18 cellular contexts compared by ENCODE assay signal in the genomic region with DNA sequence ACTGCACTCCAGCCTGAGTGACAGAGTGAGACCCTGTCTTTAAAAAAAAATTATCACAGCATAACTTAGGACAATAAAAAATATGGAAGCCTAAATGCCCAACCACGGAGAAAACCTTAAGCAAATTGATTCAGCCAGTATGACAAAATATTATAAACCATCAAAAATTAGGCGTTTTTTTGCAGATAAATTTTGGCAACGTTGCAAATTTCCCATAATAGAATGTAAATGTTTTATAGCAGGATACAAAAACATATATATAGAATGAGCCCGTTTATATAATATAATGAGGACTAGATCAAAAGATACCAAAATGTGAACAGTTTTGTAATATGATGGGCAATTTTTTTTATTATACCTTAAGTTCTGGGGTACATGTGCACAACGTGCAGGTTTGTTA. TPM values are rescaled to one million over a fixed set of nuclear protein-coding genes. Genes with fewer than 3 reads are reported as not detected.
DNase-seq lines count a peak whose midpoint lies in the region; ATAC-seq, FAIRE-seq and TF ChIP-seq lines count a peak whose summit lies in the region.
"Had no signal": no experiment of that assay in that cellular context is flagged by ENCODE, and none has a peak within 500 bp of the region (broad histone marks: within the 10 kb centered on the region; RNA-seq: fewer than 3 reads in every experiment).

No MANE protein-coding gene starts in this region.

- in situ Hi-C loops in HepG2 (cut with HindIII; ENCODE audit: extremely low pct_ligation_motif_present, low pct_unique_long_range_greater_than_20kb): no loop called here
- in situ Hi-C loops in K562 (cut with MboI): no loop called here

- H3K4me1 ChIP-seq in HepG2 (ENCODE audit: insufficient read depth, low read length) (no peaks in the 10 kb centered on the region), right lobe of liver (no peaks in the 10 kb centered on the region), K562 (replicated peaks in 1 of 2; ENCODE audit: control insufficient read depth in 2 of 2, insufficient read depth in 2 of 2, low read length in 2 of 2) (no peaks in the 10 kb centered on the region), A673 (ENCODE audit: insufficient read depth, low read length, poor library complexity, severe bottlenecking) (no peaks in the 10 kb centered on the region)
- H3K4me1 ChIP-seq: Caco-2 had no signal

- intact Hi-C loops in HepG2 (cut with micrococcal nuclease; ENCODE audit: unreplicated experiment) (no loop called here), right lobe of liver (cut with DNase I) (no loop called here), K562 (cut with micrococcal nuclease) (no loop called here), A673 (cut with micrococcal nuclease; ENCODE audit: unreplicated experiment) (no loop called here)

- H3K79me2 ChIP-seq in HepG2 (ENCODE audit: insufficient read depth, low read length): no peaks in the 10 kb centered on the region
- no peaks in the 10 kb centered on the region for H3K79me2 ChIP-seq in K562 (ENCODE audit: control insufficient read depth, insufficient read depth, low read length)

- no peaks in the 10 kb centered on the region for H3K9me1 ChIP-seq in K562 (ENCODE audit: control insufficient read depth, insufficient read depth, low read length)

- FAIRE-seq in HepG2 (lab: Jason Lieb, UNC) (no peak), K562 (lab: Jason Lieb, UNC) (no peak)
- FAIRE-seq: D721Med, G401.6, GM12891, GM19239 had no signal

- H2AFZ ChIP-seq in HepG2 (ENCODE audit: low read length) (no peak overlapping the region), K562 (ENCODE audit: low read depth, low read length) (no peak overlapping the region)

- DNase-seq in HepG2 (ENCODE audit: low spot score) (no peak), right lobe of liver (no peak), K562 (ENCODE audit: extremely low read depth in 1 of 4, low spot score in 3 of 4) (no peak), NOMO-1 treated with dmso at 0.1 percent for 144 hours (lab: John Stamatoyannopoulos, UW; ENCODE audit: unreplicated experiment) (no peak), A673 (ENCODE audit: low spot score) (no peak)
- DNase-seq: AML-193; Caco-2; Calu3; CD4-positive, alpha-beta T cell; CD8-positive, alpha-beta T cell; GF-D8 had no signal

- ATAC-seq in HepG2 (no peak), right lobe of liver (no peak), K562 (no peak)
- ATAC-seq: CD8-positive, alpha-beta T cell had no signal

- no peak overlapping the region for H3K27ac ChIP-seq in HepG2 (ENCODE audit: extremely low read length, insufficient read depth, low read length)
- H3K27ac ChIP-seq in right lobe of liver: no peak overlapping the region
- H3K27ac ChIP-seq in K562 (ENCODE audit: extremely low read depth, low read depth, low read length): no peak overlapping the region
- H3K27ac ChIP-seq in A673 (ENCODE audit: low read depth, low read length, poor library complexity, severe bottlenecking): no peak overlapping the region
- H3K27ac ChIP-seq: 22Rv1; BLaER1 treated with 17β-estradiol and CSF1 and Interleukin-3, amounts not matched to agents 10 nM and 100 nM; C4-2B had no signal

- peaks cover 0 to 3% of the 10 kb centered on the region in 2 experiments; a peak in 1 of 5 replicates for H3K27me3 ChIP-seq in HepG2 (ENCODE audit: control insufficient read depth in 1 of 2, insufficient read depth in 2 of 2, low read length in 2 of 2)
- H3K27me3 ChIP-seq in right lobe of liver: no peaks in the 10 kb centered on the region
- H3K27me3 ChIP-seq in K562 (ENCODE audit: control insufficient read depth in 2 of 2, insufficient read depth in 2 of 2, low read length in 2 of 2): no peaks in the 10 kb centered on the region
- peaks cover 16% of the 10 kb centered on the region for H3K27me3 ChIP-seq in A673 (replicated peaks; ENCODE audit: insufficient read depth, low read depth, low read length, poor library complexity)
- H3K27me3 ChIP-seq: BLaER1 treated with 17β-estradiol and CSF1 and Interleukin-3, amounts not matched to agents 10 nM and 100 nM had no signal

- TF ChIP-seq RAD21 in HepG2 (CRISPR knock-in tag; IDR thresholded peaks at IDR 0.05): no peak
- no peak for TF ChIP-seq RAD21 in K562 (CRISPR knock-in tag; conservative IDR thresholded peaks at IDR 0.05 in 1 of 2, IDR thresholded peaks at IDR 0.05 in 1 of 2)

- H3K9me3 ChIP-seq in HepG2 (ENCODE audit: low read length) (no peaks in the 10 kb centered on the region), right lobe of liver (no peaks in the 10 kb centered on the region), K562 (replicated peaks; ENCODE audit: control insufficient read depth, insufficient read depth, low read depth, low read length) (no peaks in the 10 kb centered on the region), A673 (ENCODE audit: low read depth, low read length, poor library complexity, severe bottlenecking) (no peaks in the 10 kb centered on the region)
- H3K9me3 ChIP-seq: Caco-2 had no signal

- H3K9ac ChIP-seq in HepG2 (ENCODE audit: insufficient read depth, low read depth, low read length) (no peak overlapping the region), K562 (ENCODE audit: insufficient read depth in 1 of 2, low read depth in 2 of 2, low read length in 2 of 2) (no peak overlapping the region)
- H3K9ac ChIP-seq: BLaER1 treated with 17β-estradiol and CSF1 and Interleukin-3, amounts not matched to agents 10 nM and 100 nM had no signal

- no TSS peak for BruUV-seq in HepG2 (replicated peaks; lab: Mats Ljungman, UMichigan)
- BruUV-seq in K562 (replicated peaks; lab: Mats Ljungman, UMichigan): no TSS peak
- no TSS peak for BruUV-seq in A673 (replicated peaks; lab: Mats Ljungman, UMichigan)

- POLR2A ChIA-PET in HepG2 (lab: Yijun Ruan, JAX): no interaction called here
- POLR2A ChIA-PET in K562 (lab: Yijun Ruan, JAX): no interaction called here
- POLR2A ChIA-PET in A673 (lab: Charles Lee; ENCODE audit: low non-redundant PET): no interaction called here

- TF ChIP-seq EP300 in HepG2 (IDR thresholded peaks at IDR 0.05; ENCODE audit: low read depth in 2 of 2, low read length in 2 of 2) (no peak), HepG2 (CRISPR knock-in tag; IDR thresholded peaks at IDR 0.05; ENCODE audit: borderline replicate concordance) (no peak), K562 (IDR thresholded peaks at IDR 0.05; ENCODE audit: low read length) (no peak)

- H3K4me3 ChIP-seq in HepG2 (replicated peaks in 1 of 3; ENCODE audit: insufficient read depth in 1 of 3, low read depth in 2 of 3, low read length in 3 of 3) (no peak overlapping the region), right lobe of liver (no peak overlapping the region), K562 (no peak overlapping the region), A673 (ENCODE audit: low read depth, low read length, poor library complexity, severe bottlenecking) (no peak overlapping the region)
- H3K4me3 ChIP-seq: BLaER1 treated with 17β-estradiol and CSF1 and Interleukin-3, amounts not matched to agents 10 nM and 100 nM had no signal

- CTCF ChIA-PET in HepG2 (lab: Yijun Ruan, JAX; ENCODE audit: low intra/inter-chr PET ratio, low total read pairs) (no interaction called here), K562 (lab: Yijun Ruan, JAX; ENCODE audit: low intra/inter-chr PET ratio) (no interaction called here), A673 (lab: Charles Lee) (no interaction called here)

- no peak for TF ChIP-seq POLR2A in HepG2 (IDR thresholded peaks at IDR 0.05; ENCODE audit: insufficient read depth in 1 of 2, low read depth in 2 of 2, low read length in 2 of 2)
- TF ChIP-seq POLR2A in right lobe of liver (IDR thresholded peaks at IDR 0.05): no peak
- no peak for TF ChIP-seq POLR2A in K562 (conservative IDR thresholded peaks at IDR 0.05)

- no peaks in the 10 kb centered on the region for H3K36me3 ChIP-seq in HepG2 (replicated peaks in 1 of 2; ENCODE audit: control insufficient read depth in 1 of 2, insufficient read depth in 2 of 2, low read length in 2 of 2)
- no peaks in the 10 kb centered on the region for H3K36me3 ChIP-seq in right lobe of liver
- H3K36me3 ChIP-seq in K562 (ENCODE audit: control insufficient read depth, insufficient read depth, low read length): no peaks in the 10 kb centered on the region
- H3K36me3 ChIP-seq in A673 (ENCODE audit: insufficient read depth, low read length, poor library complexity, severe bottlenecking): no peaks in the 10 kb centered on the region
- H3K36me3 ChIP-seq: BLaER1 treated with 17β-estradiol and CSF1 and Interleukin-3, amounts not matched to agents 10 nM and 100 nM had no signal

- TF ChIP-seq CTCF in HepG2 (CRISPR knock-in tag; IDR thresholded peaks at IDR 0.05) (no peak), right lobe of liver (IDR thresholded peaks at IDR 0.05) (no peak), K562 (IDR thresholded peaks at IDR 0.05 in 2 of 3, conservative IDR thresholded peaks at IDR 0.05 in 1 of 3; ENCODE audit: insufficient read depth in 2 of 3, low read depth in 1 of 3, low read length in 3 of 3) (no peak), A673 (conservative IDR thresholded peaks at IDR 0.05; ENCODE audit: low read depth, low read length) (no peak)

- 2% methylated on average over 5 of the region's 5 CpGs for WGBS in HepG2 (ENCODE audit: low lambda C conversion rate)
- WGBS in right lobe of liver (ENCODE audit: insufficient coverage, low coverage, low lambda C conversion rate, missing lambda C conversion rate): 63% methylated on average over 5 of the region's 5 CpGs
- 0% methylated on average over 5 of the region's 5 CpGs for WGBS in K562 (ENCODE audit: insufficient coverage, low coverage, missing lambda C conversion rate)

- no peaks in the 10 kb centered on the region for H4K20me1 ChIP-seq in HepG2 (ENCODE audit: insufficient read depth, low read length)
- H4K20me1 ChIP-seq in K562 (replicated peaks; ENCODE audit: control insufficient read depth, insufficient read depth, low read length): no peaks in the 10 kb centered on the region
- H4K20me1 ChIP-seq: BLaER1 treated with 17β-estradiol and CSF1 and Interleukin-3, amounts not matched to agents 10 nM and 100 nM had no signal

- H3K4me2 ChIP-seq in HepG2 (ENCODE audit: low read depth, low read length): no peak overlapping the region
- H3K4me2 ChIP-seq in K562 (ENCODE audit: insufficient read depth, low read length): no peak overlapping the region
- H3K4me2 ChIP-seq: BLaER1 treated with 17β-estradiol and CSF1 and Interleukin-3, amounts not matched to agents 10 nM and 100 nM had no signal

RNA-seq across cellular contexts. Expression of gene EML5, which starts 6.8 kb away (rescaled TPM):
- total RNA-seq in HepG2 (2016; rRNA removed; fragmentation: Illumina TruSeq; extraction: Trizol): 0.11 and 0.13 TPM in 2 replicates
- 0.09 and 0.10 TPM in 2 replicates for total RNA-seq in HepG2 (2016; cell fraction: cytosol; rRNA removed; fragmentation: Illumina TruSeq; extraction: Trizol; ENCODE audit: low read depth)
- total RNA-seq in HepG2 (2016; cell fraction: insoluble cytoplasmic fraction; rRNA removed; fragmentation: Illumina TruSeq; extraction: Trizol): 0.10 and 0.11 TPM in 2 replicates
- 0.03 and 0.12 TPM in 2 replicates for total RNA-seq in HepG2 (2016; cell fraction: membrane; rRNA removed; fragmentation: Illumina TruSeq; extraction: Trizol)
- total RNA-seq in HepG2 (2016; cell fraction: nucleus; rRNA removed; fragmentation: Illumina TruSeq; extraction: Trizol): 0.16 and 0.60 TPM in 2 replicates
- not detected in 2 replicates for polyA plus RNA-seq in HepG2 (2011; rRNA removed)
- not detected in 2 replicates for polyA plus RNA-seq in HepG2 (2011; cell fraction: cytosol; rRNA removed)
- 0.07 TPM in 1 of 2 replicates, not detected in the other for polyA plus RNA-seq in HepG2 (2011; cell fraction: nucleus; rRNA removed)
- polyA plus RNA-seq in HepG2 (2012): 0.05 TPM in 1 of 2 replicates, not detected in the other
- not detected in 2 replicates for polyA plus RNA-seq in HepG2 (2016; cell fraction: cytosol; fragmentation: Illumina TruSeq; extraction: Trizol; ENCODE audit: low read depth)
- 0.08 TPM in 1 of 2 replicates, not detected in the other for polyA plus RNA-seq in HepG2 (2016; cell fraction: insoluble cytoplasmic fraction; fragmentation: Illumina TruSeq; extraction: Trizol; ENCODE audit: low read depth)
- not detected in 2 replicates for polyA plus RNA-seq in HepG2 (2016; cell fraction: membrane; fragmentation: Illumina TruSeq; extraction: Trizol; ENCODE audit: low read depth)
- polyA plus RNA-seq in HepG2 (2016; cell fraction: nucleus; fragmentation: Illumina TruSeq; extraction: Trizol; ENCODE audit: insufficient read depth, low read depth): 0.04 and 0.12 TPM in 2 replicates
- polyA minus RNA-seq in HepG2 (2011; rRNA and poly(A)+ RNA removed; ENCODE audit: low replicate concordance): 10.8 TPM in 1 of 2 replicates, not detected in the other
- polyA minus RNA-seq in HepG2 (2011; cell fraction: cytosol; rRNA and poly(A)+ RNA removed): not detected in 2 replicates
- polyA minus RNA-seq in HepG2 (2011; cell fraction: nucleus; rRNA and poly(A)+ RNA removed): 0.13 TPM in 1 of 2 replicates, not detected in the other
- total RNA-seq in right lobe of liver: 1 to 10 TPM in 1 of 6 experiments, under 1 TPM in 5; 0.07 to 1.7 (median 0.24) TPM
- total RNA-seq in K562 (2011; cell fraction: chromatin; rRNA removed; ENCODE audit: low replicate concordance): 0.28 and 0.67 TPM in 2 replicates
- 0.13 and 0.33 TPM in 2 replicates for total RNA-seq in K562 (2011; cell fraction: nucleolus; rRNA removed)
- total RNA-seq in K562 (2011; cell fraction: nucleoplasm; rRNA removed): 0.23 and 0.51 TPM in 2 replicates
- 0.23 and 0.24 TPM in 2 replicates for total RNA-seq in K562 (2014; rRNA removed)
- total RNA-seq in K562 (2014; rRNA removed; fragmentation: Illumina TruSeq; extraction: Trizol): 0.29 TPM in 2 replicates
- 0.26 and 0.33 TPM in 2 replicates for total RNA-seq in K562 (2015; rRNA removed; fragmentation: Illumina TruSeq; extraction: Trizol)
- 0.18 and 0.22 TPM in 2 replicates for total RNA-seq in K562 (2021)
- polyA plus RNA-seq in K562 (2011; rRNA removed): 0.15 and 0.17 TPM in 2 replicates
- polyA plus RNA-seq in K562 (2011; cell fraction: cytosol; rRNA removed): 0.03 and 0.07 TPM in 2 replicates
- 0.14 and 0.16 TPM in 2 replicates for polyA plus RNA-seq in K562 (2011; cell fraction: nucleus; rRNA removed)
- 0.14 and 0.32 TPM in 2 replicates for polyA plus RNA-seq in K562 (2012)
- polyA plus RNA-seq in K562 (2014; fragmentation: Illumina TruSeq; extraction: Trizol): 0.04 and 0.19 TPM in 2 replicates
- under 1 TPM; 0.06 to 0.08 TPM for polyA plus RNA-seq in K562 (2014; fragmentation: Nextera tagmentation; extraction: Ambion mirVana)
- 0.27 and 0.34 TPM in 2 replicates for polyA plus RNA-seq in K562 (2014; rRNA removed)
- polyA minus RNA-seq in K562 (2011; rRNA and poly(A)+ RNA removed): 0.46 and 1.0 TPM in 2 replicates
- 0.36 TPM in 1 of 2 replicates, not detected in the other for polyA minus RNA-seq in K562 (2011; cell fraction: cytosol; rRNA and poly(A)+ RNA removed)
- 0.40 and 0.56 TPM in 2 replicates for polyA minus RNA-seq in K562 (2011; cell fraction: nucleus; rRNA and poly(A)+ RNA removed)
- 0.32 and 0.63 TPM in 2 replicates for total RNA-seq in A673 (2021)

RNA-seq across cellular contexts. Expression of gene TTC8, which starts 24.9 kb away (rescaled TPM):
- total RNA-seq in HepG2 (2016; rRNA removed; fragmentation: Illumina TruSeq; extraction: Trizol): 13.8 and 19.5 TPM in 2 replicates
- 4.7 and 5.9 TPM in 2 replicates for total RNA-seq in HepG2 (2016; cell fraction: cytosol; rRNA removed; fragmentation: Illumina TruSeq; extraction: Trizol; ENCODE audit: low read depth)
- 15.2 and 20.3 TPM in 2 replicates for total RNA-seq in HepG2 (2016; cell fraction: insoluble cytoplasmic fraction; rRNA removed; fragmentation: Illumina TruSeq; extraction: Trizol)
- 6.1 and 7.5 TPM in 2 replicates for total RNA-seq in HepG2 (2016; cell fraction: membrane; rRNA removed; fragmentation: Illumina TruSeq; extraction: Trizol)
- 8.4 and 14.7 TPM in 2 replicates for total RNA-seq in HepG2 (2016; cell fraction: nucleus; rRNA removed; fragmentation: Illumina TruSeq; extraction: Trizol)
- polyA plus RNA-seq in HepG2 (2011; rRNA removed): 15.0 and 15.2 TPM in 2 replicates
- 9.4 and 10.7 TPM in 2 replicates for polyA plus RNA-seq in HepG2 (2011; cell fraction: cytosol; rRNA removed)
- polyA plus RNA-seq in HepG2 (2011; cell fraction: nucleus; rRNA removed): 12.5 and 15.5 TPM in 2 replicates
- 7.1 and 9.5 TPM in 2 replicates for polyA plus RNA-seq in HepG2 (2012)
- 0.93 and 1.3 TPM in 2 replicates for polyA plus RNA-seq in HepG2 (2016; cell fraction: cytosol; fragmentation: Illumina TruSeq; extraction: Trizol; ENCODE audit: low read depth)
- polyA plus RNA-seq in HepG2 (2016; cell fraction: insoluble cytoplasmic fraction; fragmentation: Illumina TruSeq; extraction: Trizol; ENCODE audit: low read depth): 18.7 and 20.3 TPM in 2 replicates
- 2.8 and 3.7 TPM in 2 replicates for polyA plus RNA-seq in HepG2 (2016; cell fraction: membrane; fragmentation: Illumina TruSeq; extraction: Trizol; ENCODE audit: low read depth)
- polyA plus RNA-seq in HepG2 (2016; cell fraction: nucleus; fragmentation: Illumina TruSeq; extraction: Trizol; ENCODE audit: insufficient read depth, low read depth): 14.3 and 14.7 TPM in 2 replicates
- polyA minus RNA-seq in HepG2 (2011; rRNA and poly(A)+ RNA removed; ENCODE audit: low replicate concordance): 8.8 and 14.1 TPM in 2 replicates
- 11.0 and 11.3 TPM in 2 replicates for polyA minus RNA-seq in HepG2 (2011; cell fraction: cytosol; rRNA and poly(A)+ RNA removed)
- 11.1 and 12.2 TPM in 2 replicates for polyA minus RNA-seq in HepG2 (2011; cell fraction: nucleus; rRNA and poly(A)+ RNA removed)
- total RNA-seq in right lobe of liver: 10 to 100 TPM in 4 of 6 experiments, 1 to 10 TPM in 2; 6.9 to 25.0 (median 11.1) TPM
- total RNA-seq in K562 (2011; cell fraction: chromatin; rRNA removed; ENCODE audit: low replicate concordance): 6.5 and 14.2 TPM in 2 replicates
- total RNA-seq in K562 (2011; cell fraction: nucleolus; rRNA removed): 4.5 and 4.7 TPM in 2 replicates
- total RNA-seq in K562 (2011; cell fraction: nucleoplasm; rRNA removed): 3.4 and 4.7 TPM in 2 replicates
- total RNA-seq in K562 (2014; rRNA removed): 7.1 and 7.5 TPM in 2 replicates
- total RNA-seq in K562 (2014; rRNA removed; fragmentation: Illumina TruSeq; extraction: Trizol): 7.3 and 9.2 TPM in 2 replicates
- 6.9 and 8.3 TPM in 2 replicates for total RNA-seq in K562 (2015; rRNA removed; fragmentation: Illumina TruSeq; extraction: Trizol)
- total RNA-seq in K562 (2021): 8.1 and 9.6 TPM in 2 replicates
- 17.9 and 22.7 TPM in 2 replicates for polyA plus RNA-seq in K562 (2011; rRNA removed)
- 11.9 and 16.8 TPM in 2 replicates for polyA plus RNA-seq in K562 (2011; cell fraction: cytosol; rRNA removed)
- polyA plus RNA-seq in K562 (2011; cell fraction: nucleus; rRNA removed): 14.7 and 18.8 TPM in 2 replicates
- polyA plus RNA-seq in K562 (2012): 7.5 and 7.7 TPM in 2 replicates
- polyA plus RNA-seq in K562 (2014; fragmentation: Illumina TruSeq; extraction: Trizol): 9.3 and 13.2 TPM in 2 replicates
- 10 to 100 TPM in 1 of 2 experiments, 1 to 10 TPM in 1; 8.0 to 11.8 TPM for polyA plus RNA-seq in K562 (2014; fragmentation: Nextera tagmentation; extraction: Ambion mirVana)
- 10.6 and 12.4 TPM in 2 replicates for polyA plus RNA-seq in K562 (2014; rRNA removed)
- polyA minus RNA-seq in K562 (2011; rRNA and poly(A)+ RNA removed): 14.0 and 14.1 TPM in 2 replicates
- 4.3 and 8.5 TPM in 2 replicates for polyA minus RNA-seq in K562 (2011; cell fraction: cytosol; rRNA and poly(A)+ RNA removed)
- polyA minus RNA-seq in K562 (2011; cell fraction: nucleus; rRNA and poly(A)+ RNA removed): 5.1 and 13.0 TPM in 2 replicates
- 26.6 and 29.3 TPM in 2 replicates for total RNA-seq in A673 (2021)

Comparison
In these comparisons a context has a peak if more than half of its experiments do, and no peak if none do; other contexts are left out.
1. Of the 241 proteins assayed by ChIP-seq in both HepG2 and K562: peak only in HepG2: none; only in K562: MAFG; in both: MAFF and MAFK; in neither: 238.